In the genomic region with DNA sequence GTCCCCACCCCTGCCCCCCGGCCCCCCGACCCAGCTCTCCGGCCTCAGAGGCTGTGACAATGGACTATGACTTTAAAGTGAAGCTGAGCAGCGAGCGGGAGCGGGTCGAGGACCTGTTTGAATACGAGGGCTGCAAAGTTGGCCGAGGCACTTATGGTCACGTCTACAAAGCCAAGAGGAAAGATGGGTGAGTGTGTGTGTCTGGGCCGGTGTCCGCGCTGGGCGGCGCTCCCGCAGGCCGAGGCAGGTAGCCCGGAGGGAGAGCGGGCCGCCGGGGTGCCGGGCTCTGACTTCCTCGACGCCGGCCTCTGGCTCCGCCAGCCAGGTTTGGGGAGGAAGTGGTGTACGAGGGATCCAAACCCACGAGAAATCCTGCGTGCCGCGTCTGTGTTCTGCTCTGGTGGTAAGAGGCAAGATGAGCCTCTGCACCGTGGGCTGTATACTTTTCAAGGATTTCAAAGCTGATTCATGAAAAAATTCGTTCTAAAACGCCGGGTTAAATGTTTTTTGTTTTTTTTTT, we compare ENCODE assay signal across 1 cellular context.
TF ChIP-seq lines count a peak whose summit lies in the region.

No MANE protein-coding gene starts in this region.

TF ChIP-seq in WTC11, 78 proteins besides CTCF, POLR2A, EP300 and RAD21 (continued from another document):
- TF ChIP-seq, protein P1, sequence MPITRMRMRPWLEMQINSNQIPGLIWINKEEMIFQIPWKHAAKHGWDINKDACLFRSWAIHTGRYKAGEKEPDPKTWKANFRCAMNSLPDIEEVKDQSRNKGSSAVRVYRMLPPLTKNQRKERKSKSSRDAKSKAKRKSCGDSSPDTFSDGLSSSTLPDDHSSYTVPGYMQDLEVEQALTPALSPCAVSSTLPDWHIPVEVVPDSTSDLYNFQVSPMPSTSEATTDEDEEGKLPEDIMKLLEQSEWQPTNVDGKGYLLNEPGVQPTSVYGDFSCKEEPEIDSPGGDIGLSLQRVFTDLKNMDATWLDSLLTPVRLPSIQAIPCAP (CRISPR knock-in tag; IDR thresholded peaks at IDR 0.05), result no peak
- TF ChIP-seq JUN (CRISPR knock-in tag; IDR thresholded peaks at IDR 0.05) (no peak), PRRX2 (CRISPR knock-in tag; IDR thresholded peaks at IDR 0.05) (no peak), NR3C1 (CRISPR knock-in tag; conservative IDR thresholded peaks at IDR 0.05; ENCODE audit: low read depth) (no peak), GABPB1 (CRISPR knock-in tag; IDR thresholded peaks at IDR 0.05) (no peak), NFYB (CRISPR knock-in tag; conservative IDR thresholded peaks at IDR 0.05; ENCODE audit: low read depth) (no peak), ETV6 (CRISPR knock-in tag; IDR thresholded peaks at IDR 0.05) (no peak), TP53 (CRISPR knock-in tag; IDR thresholded peaks at IDR 0.05) (no peak)
- TF ChIP-seq, protein P2, sequence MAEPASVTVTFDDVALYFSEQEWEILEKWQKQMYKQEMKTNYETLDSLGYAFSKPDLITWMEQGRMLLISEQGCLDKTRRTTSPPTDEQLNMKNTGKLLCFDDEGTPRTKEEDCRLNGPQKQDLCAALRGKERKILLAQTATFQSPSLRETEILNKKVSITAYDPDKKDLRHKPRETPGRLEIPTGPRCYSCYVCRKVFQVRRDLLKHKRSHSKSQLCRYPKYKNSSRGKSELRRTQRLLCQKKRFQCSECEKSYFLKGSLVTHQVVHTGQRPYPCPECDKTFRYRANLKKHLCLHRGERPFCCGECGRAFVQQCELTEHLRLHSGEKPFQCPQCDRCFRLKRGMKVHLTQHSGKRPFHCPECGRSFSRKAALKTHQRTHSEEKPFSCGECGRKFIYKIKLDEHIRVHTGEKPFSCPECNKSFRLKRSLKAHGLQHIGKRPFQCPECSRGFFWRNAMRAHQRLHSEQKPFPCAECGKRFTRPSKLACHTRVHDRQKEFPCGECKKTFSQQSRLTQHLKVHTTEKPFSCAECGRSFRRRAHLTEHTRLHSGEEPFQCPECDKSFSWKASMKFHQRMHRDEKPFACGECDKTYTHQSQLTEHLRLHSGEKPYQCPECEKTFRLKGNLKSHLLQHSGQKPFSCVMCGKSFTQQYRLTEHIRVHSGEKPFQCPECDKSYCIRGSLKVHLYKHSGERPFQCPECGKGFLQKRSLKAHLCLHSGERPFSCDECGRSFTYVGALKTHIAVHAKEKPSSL (CRISPR knock-in tag; conservative IDR thresholded peaks at IDR 0.05), result no peak
- TF ChIP-seq, protein P3, sequence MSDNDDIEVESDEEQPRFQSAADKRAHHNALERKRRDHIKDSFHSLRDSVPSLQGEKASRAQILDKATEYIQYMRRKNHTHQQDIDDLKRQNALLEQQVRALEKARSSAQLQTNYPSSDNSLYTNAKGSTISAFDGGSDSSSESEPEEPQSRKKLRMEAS (CRISPR knock-in tag; IDR thresholded peaks at IDR 0.05), result no peak
- TF ChIP-seq, protein P4, sequence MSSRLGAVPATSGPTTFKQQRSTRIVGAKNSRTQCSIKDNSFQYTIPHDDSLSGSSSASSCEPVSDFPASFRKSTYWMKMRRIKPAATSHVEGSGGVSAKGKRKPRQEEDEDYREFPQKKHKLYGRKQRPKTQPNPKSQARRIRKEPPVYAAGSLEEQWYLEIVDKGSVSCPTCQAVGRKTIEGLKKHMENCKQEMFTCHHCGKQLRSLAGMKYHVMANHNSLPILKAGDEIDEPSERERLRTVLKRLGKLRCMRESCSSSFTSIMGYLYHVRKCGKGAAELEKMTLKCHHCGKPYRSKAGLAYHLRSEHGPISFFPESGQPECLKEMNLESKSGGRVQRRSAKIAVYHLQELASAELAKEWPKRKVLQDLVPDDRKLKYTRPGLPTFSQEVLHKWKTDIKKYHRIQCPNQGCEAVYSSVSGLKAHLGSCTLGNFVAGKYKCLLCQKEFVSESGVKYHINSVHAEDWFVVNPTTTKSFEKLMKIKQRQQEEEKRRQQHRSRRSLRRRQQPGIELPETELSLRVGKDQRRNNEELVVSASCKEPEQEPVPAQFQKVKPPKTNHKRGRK (CRISPR knock-in tag; IDR thresholded peaks at IDR 0.05; ENCODE audit: borderline replicate concordance), result no peak
- TF ChIP-seq, protein P5, sequence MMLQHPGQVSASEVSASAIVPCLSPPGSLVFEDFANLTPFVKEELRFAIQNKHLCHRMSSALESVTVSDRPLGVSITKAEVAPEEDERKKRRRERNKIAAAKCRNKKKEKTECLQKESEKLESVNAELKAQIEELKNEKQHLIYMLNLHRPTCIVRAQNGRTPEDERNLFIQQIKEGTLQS (CRISPR knock-in tag; conservative IDR thresholded peaks at IDR 0.05), result no peak
- TF ChIP-seq, protein P6, sequence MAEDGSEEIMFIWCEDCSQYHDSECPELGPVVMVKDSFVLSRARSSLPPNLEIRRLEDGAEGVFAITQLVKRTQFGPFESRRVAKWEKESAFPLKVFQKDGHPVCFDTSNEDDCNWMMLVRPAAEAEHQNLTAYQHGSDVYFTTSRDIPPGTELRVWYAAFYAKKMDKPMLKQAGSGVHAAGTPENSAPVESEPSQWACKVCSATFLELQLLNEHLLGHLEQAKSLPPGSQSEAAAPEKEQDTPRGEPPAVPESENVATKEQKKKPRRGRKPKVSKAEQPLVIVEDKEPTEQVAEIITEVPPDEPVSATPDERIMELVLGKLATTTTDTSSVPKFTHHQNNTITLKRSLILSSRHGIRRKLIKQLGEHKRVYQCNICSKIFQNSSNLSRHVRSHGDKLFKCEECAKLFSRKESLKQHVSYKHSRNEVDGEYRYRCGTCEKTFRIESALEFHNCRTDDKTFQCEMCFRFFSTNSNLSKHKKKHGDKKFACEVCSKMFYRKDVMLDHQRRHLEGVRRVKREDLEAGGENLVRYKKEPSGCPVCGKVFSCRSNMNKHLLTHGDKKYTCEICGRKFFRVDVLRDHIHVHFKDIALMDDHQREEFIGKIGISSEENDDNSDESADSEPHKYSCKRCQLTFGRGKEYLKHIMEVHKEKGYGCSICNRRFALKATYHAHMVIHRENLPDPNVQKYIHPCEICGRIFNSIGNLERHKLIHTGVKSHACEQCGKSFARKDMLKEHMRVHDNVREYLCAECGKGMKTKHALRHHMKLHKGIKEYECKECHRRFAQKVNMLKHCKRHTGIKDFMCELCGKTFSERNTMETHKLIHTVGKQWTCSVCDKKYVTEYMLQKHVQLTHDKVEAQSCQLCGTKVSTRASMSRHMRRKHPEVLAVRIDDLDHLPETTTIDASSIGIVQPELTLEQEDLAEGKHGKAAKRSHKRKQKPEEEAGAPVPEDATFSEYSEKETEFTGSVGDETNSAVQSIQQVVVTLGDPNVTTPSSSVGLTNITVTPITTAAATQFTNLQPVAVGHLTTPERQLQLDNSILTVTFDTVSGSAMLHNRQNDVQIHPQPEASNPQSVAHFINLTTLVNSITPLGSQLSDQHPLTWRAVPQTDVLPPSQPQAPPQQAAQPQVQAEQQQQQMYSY (CRISPR knock-in tag; IDR thresholded peaks at IDR 0.05), result no peak
- TF ChIP-seq, protein P7, sequence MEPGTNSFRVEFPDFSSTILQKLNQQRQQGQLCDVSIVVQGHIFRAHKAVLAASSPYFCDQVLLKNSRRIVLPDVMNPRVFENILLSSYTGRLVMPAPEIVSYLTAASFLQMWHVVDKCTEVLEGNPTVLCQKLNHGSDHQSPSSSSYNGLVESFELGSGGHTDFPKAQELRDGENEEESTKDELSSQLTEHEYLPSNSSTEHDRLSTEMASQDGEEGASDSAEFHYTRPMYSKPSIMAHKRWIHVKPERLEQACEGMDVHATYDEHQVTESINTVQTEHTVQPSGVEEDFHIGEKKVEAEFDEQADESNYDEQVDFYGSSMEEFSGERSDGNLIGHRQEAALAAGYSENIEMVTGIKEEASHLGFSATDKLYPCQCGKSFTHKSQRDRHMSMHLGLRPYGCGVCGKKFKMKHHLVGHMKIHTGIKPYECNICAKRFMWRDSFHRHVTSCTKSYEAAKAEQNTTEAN (CRISPR knock-in tag; IDR thresholded peaks at IDR 0.05), result peak; percentile 1; the same call in 1 of the 2 replicates
